Comparison of ENCODE assay signal across 13 cellular contexts in genomic region chr20:6075428-6076219, GRCh38. TPM values are rescaled to one million over a fixed set of nuclear protein-coding genes. Genes with fewer than 3 reads are reported as not detected.
DNase-seq lines count a peak whose midpoint lies in the region; ATAC-seq and TF ChIP-seq lines count a peak whose summit lies in the region.
"Had no signal": no experiment of that assay in that cellular context is flagged by ENCODE, and none has a peak within 500 bp of the region (broad histone marks: within the 10 kb centered on the region; RNA-seq: fewer than 3 reads in every experiment).

No MANE protein-coding gene starts in this region.

- H3K27me3 ChIP-seq in right atrium auricular region: no peaks in the 10 kb centered on the region

- peak overlapping the region; percentile 68 to 82 for H3K27ac ChIP-seq in right atrium auricular region
- H3K27ac ChIP-seq: lower lobe of right lung had no signal

- DNase-seq in NCI-H2171 (lab: John Stamatoyannopoulos, UW): peak; percentile 54
- DNase-seq in astrocyte of the hippocampus (ENCODE audit: low read depth, low spot score): peak; percentile 83
- DNase-seq in right atrium auricular region (ENCODE audit: low spot score): no peak
- no peak for DNase-seq in stimulated activated naive B cell treated with anti-CD40 and anti-IgM and Interleukin-4, amounts not matched to agents 10 μg/mL and 1 μg/mL and 100 μg/mL, for 72 hours
- no peak for DNase-seq in ecto neural progenitor cell (ENCODE audit: low spot score)
- DNase-seq in activated CD8-positive, alpha-beta memory T cell treated with anti-CD3 and anti-CD28 coated beads, Interleukin-2, amount 50 U/mL, for 48 hours: no peak
- DNase-seq: activated CD4-positive, alpha-beta memory T cell treated with anti-CD3 and anti-CD28 coated beads for 36 hours; activated gamma-delta T cell treated with Interleukin-2 at 50 U/mL for 16 hours; lower lobe of right lung; NCI-H187; T-helper 17 cell had no signal

- H3K9me3 ChIP-seq in right atrium auricular region: no peaks in the 10 kb centered on the region
- H3K9me3 ChIP-seq: lower lobe of right lung had no signal

- H3K9me3 Mint-ChIP-seq in stimulated activated naive B cell treated with anti-CD40 and anti-IgM and Interleukin-4, amounts not matched to agents 10 μg/mL and 1 μg/mL and 100 μg/mL, for 72 hours: no peaks in the 10 kb centered on the region
- H3K9me3 Mint-ChIP-seq: activated CD4-positive, alpha-beta memory T cell treated with anti-CD3 and anti-CD28 coated beads for 36 hours; dendritic cell treated with granulocyte-macrophage colony-stimulating factor and Interleukin-4, amounts not matched to agents 40 ng/mL and 50 ng/mL, for 4 days had no signal

- peaks cover 0 to 7% of the 10 kb centered on the region in 2 donors for H3K4me1 ChIP-seq in right atrium auricular region

- ATAC-seq in stimulated activated naive B cell treated with anti-CD40 and anti-IgM and Interleukin-4, amounts not matched to agents 10 μg/mL and 1 μg/mL and 100 μg/mL, for 72 hours (replicated peaks): peak in 1 of 2 donors; percentile 31
- ATAC-seq in GM18867 (IDR thresholded peaks at IDR 0.05; ENCODE audit: unreplicated experiment): no peak
- ATAC-seq: lower lobe of right lung, T-helper 17 cell had no signal

- no peaks in the 10 kb centered on the region for H3K4me1 Mint-ChIP-seq in stimulated activated naive B cell treated with anti-CD40 and anti-IgM and Interleukin-4, amounts not matched to agents 10 μg/mL and 1 μg/mL and 100 μg/mL, for 72 hours

- H3K27ac Mint-ChIP-seq in stimulated activated naive B cell treated with anti-CD40 and anti-IgM and Interleukin-4, amounts not matched to agents 10 μg/mL and 1 μg/mL and 100 μg/mL, for 72 hours: peak overlapping the region; percentile 56
- H3K27ac Mint-ChIP-seq: activated CD4-positive, alpha-beta memory T cell treated with anti-CD3 and anti-CD28 coated beads for 36 hours; dendritic cell treated with granulocyte-macrophage colony-stimulating factor and Interleukin-4, amounts not matched to agents 40 ng/mL and 50 ng/mL, for 4 days had no signal

- H3K4me3 Mint-ChIP-seq in stimulated activated naive B cell treated with anti-CD40 and anti-IgM and Interleukin-4, amounts not matched to agents 10 μg/mL and 1 μg/mL and 100 μg/mL, for 72 hours: no peak overlapping the region
- H3K4me3 Mint-ChIP-seq: activated CD4-positive, alpha-beta memory T cell treated with anti-CD3 and anti-CD28 coated beads for 36 hours; dendritic cell treated with granulocyte-macrophage colony-stimulating factor and Interleukin-4, amounts not matched to agents 40 ng/mL and 50 ng/mL, for 4 days; T-helper 17 cell had no signal

- peaks cover 5% of the 10 kb centered on the region for H3K36me3 ChIP-seq in right atrium auricular region
- H3K36me3 ChIP-seq: lower lobe of right lung had no signal

- no peaks in the 10 kb centered on the region for H3K36me3 Mint-ChIP-seq in stimulated activated naive B cell treated with anti-CD40 and anti-IgM and Interleukin-4, amounts not matched to agents 10 μg/mL and 1 μg/mL and 100 μg/mL, for 72 hours
- H3K36me3 Mint-ChIP-seq: activated CD4-positive, alpha-beta memory T cell treated with anti-CD3 and anti-CD28 coated beads for 36 hours had no signal

- no peak overlapping the region for H3K4me3 ChIP-seq in right atrium auricular region
- H3K4me3 ChIP-seq: lower lobe of right lung had no signal

- peaks cover 0 to 4% of the 10 kb centered on the region in 2 donors for H3K27me3 Mint-ChIP-seq in stimulated activated naive B cell treated with anti-CD40 and anti-IgM and Interleukin-4, amounts not matched to agents 10 μg/mL and 1 μg/mL and 100 μg/mL, for 72 hours
- H3K27me3 Mint-ChIP-seq: activated CD4-positive, alpha-beta memory T cell treated with anti-CD3 and anti-CD28 coated beads for 36 hours; dendritic cell treated with granulocyte-macrophage colony-stimulating factor and Interleukin-4, amounts not matched to agents 40 ng/mL and 50 ng/mL, for 4 days had no signal

- no peak for TF ChIP-seq CTCF in right atrium auricular region (IDR thresholded peaks at IDR 0.05)

RNA-seq across cellular contexts. Expression of gene LRRN4, which starts 21.8 kb away (rescaled TPM):
- total RNA-seq in right atrium auricular region: 10 to 100 TPM; 15.0 to 36.7 TPM
- total RNA-seq: activated CD4-positive, alpha-beta memory T cell treated with anti-CD3 and anti-CD28 coated beads for 36 hours; T-helper 17 cell had no signal

RNA-seq across cellular contexts. Expression of gene FERMT1, which starts 47.2 kb away (rescaled TPM):
- total RNA-seq in right atrium auricular region: 1 to 10 TPM in 1 of 2 donors, under 1 TPM in 1; 0.67 to 1.5 TPM

Comparison
In these comparisons a context has a peak if more than half of its experiments do, and no peak if none do; other contexts are left out.
1. DNase-seq: peak in NCI-H2171 (single experiment) and astrocyte of the hippocampus (single experiment); none in right atrium auricular region (single experiment), stimulated activated naive B cell treated with anti-CD40 and anti-IgM and Interleukin-4, amounts not matched to agents 10 μg/mL and 1 μg/mL and 100 μg/mL, for 72 hours (single experiment), ecto neural progenitor cell (single experiment) and activated CD8-positive, alpha-beta memory T cell treated with anti-CD3 and anti-CD28 coated beads, Interleukin-2, amount 50 U/mL, for 48 hours (single experiment).